In genomic region chr5:4295663-4296339, GRCh38 we compare ENCODE assay signal across 9 cellular contexts.
DNase-seq lines count a peak whose midpoint lies in the region; ATAC-seq, FAIRE-seq and TF ChIP-seq lines count a peak whose summit lies in the region.
"Had no signal": no experiment of that assay in that cellular context is flagged by ENCODE, and none has a peak within 500 bp of the region (broad histone marks: within the 10 kb centered on the region; RNA-seq: fewer than 3 reads in every experiment).

No MANE protein-coding gene starts in this region.

- H3K4me3 ChIP-seq in Peyer's patch (no peak overlapping the region), right cardiac atrium (ENCODE audit: low read length) (no peak overlapping the region), small intestine (ENCODE audit: low read depth in 1 of 2, low read length in 2 of 2) (no peak overlapping the region)

- H3K27ac ChIP-seq in Peyer's patch (no peak overlapping the region), right cardiac atrium (ENCODE audit: low read length) (no peak overlapping the region), small intestine (ENCODE audit: low read depth in 1 of 2, low read length in 1 of 2) (no peak overlapping the region)

- peak in 4 of 6 experiments; percentile 19 to 66 (median 53) for TF ChIP-seq CTCF in Peyer's patch (IDR thresholded peaks at IDR 0.05)

- H3K9me3 ChIP-seq in Peyer's patch (no peaks in the 10 kb centered on the region), right cardiac atrium (ENCODE audit: control insufficient read depth, low read length) (no peaks in the 10 kb centered on the region), small intestine (ENCODE audit: control insufficient read depth, low read depth) (no peaks in the 10 kb centered on the region)

- DNase-seq in DMS 273 (lab: John Stamatoyannopoulos, UW; ENCODE audit: unreplicated experiment) (peak; percentile 9), DMS 273 treated with DMSO at 0.1 percent for 48 hours (lab: John Stamatoyannopoulos, UW) (no peak), Peyer's patch (no peak), right cardiac atrium (peak; percentile 17 to 46 (median 36)), small intestine (peak; percentile 9), activated gamma-delta T cell (lab: John Stamatoyannopoulos, UW) (no peak)
- no peak for DNase-seq in activated CD8-positive, alpha-beta memory T cell treated with anti-CD3 and anti-CD28 coated beads, Interleukin-2, amount 10 ng/mL, durations not matched to agents 7 days and 5 days
- DNase-seq: activated naive CD4-positive, alpha-beta T cell had no signal

- H3K4me1 Mint-ChIP-seq in activated CD8-positive, alpha-beta memory T cell treated with anti-CD3 and anti-CD28 coated beads, Interleukin-2, amount 10 ng/mL, durations not matched to agents 7 days and 5 days = no peaks in the 10 kb centered on the region

- no peaks in the 10 kb centered on the region for H3K4me1 ChIP-seq in Peyer's patch
- H3K4me1 ChIP-seq in right cardiac atrium (ENCODE audit: control insufficient read depth, insufficient read depth, low read length) = no peaks in the 10 kb centered on the region
- no peaks in the 10 kb centered on the region for H3K4me1 ChIP-seq in small intestine (ENCODE audit: control insufficient read depth in 2 of 2, insufficient read depth in 1 of 2, low read depth in 1 of 2, low read length in 1 of 2)

- H3K9me3 Mint-ChIP-seq in activated CD8-positive, alpha-beta memory T cell treated with anti-CD3 and anti-CD28 coated beads, Interleukin-2, amount 10 ng/mL, durations not matched to agents 7 days and 5 days (ENCODE audit: low read depth) = peaks cover 2% of the 10 kb centered on the region

- intact Hi-C loops in right cardiac atrium (cut with DNase I) = no loop called here

- no peaks in the 10 kb centered on the region for H3K27me3 ChIP-seq in Peyer's patch
- no peaks in the 10 kb centered on the region for H3K27me3 ChIP-seq in right cardiac atrium (ENCODE audit: control insufficient read depth, insufficient read depth)
- no peaks in the 10 kb centered on the region for H3K27me3 ChIP-seq in small intestine (ENCODE audit: control insufficient read depth in 2 of 2, insufficient read depth in 2 of 2, low read length in 2 of 2)

- no peak overlapping the region for H3K27ac Mint-ChIP-seq in activated CD8-positive, alpha-beta memory T cell treated with anti-CD3 and anti-CD28 coated beads, Interleukin-2, amount 10 ng/mL, durations not matched to agents 7 days and 5 days

- 26% methylated on average over 13 of the region's 13 CpGs for WGBS in right cardiac atrium
- 32 to 39% (median 39%) methylated on average over 13 of the region's 13 CpGs for WGBS in small intestine, 3 donors

- CTCF ChIA-PET in activated CD8-positive, alpha-beta memory T cell treated with anti-CD3 and anti-CD28 coated beads, Interleukin-2, amount 10 ng/mL, durations not matched to agents 7 days and 5 days (lab: Charles Lee) = no interaction called here

- H3K4me3 Mint-ChIP-seq in activated CD8-positive, alpha-beta memory T cell treated with anti-CD3 and anti-CD28 coated beads, Interleukin-2, amount 10 ng/mL, durations not matched to agents 7 days and 5 days = no peak overlapping the region

- ATAC-seq in right cardiac atrium (peak in 1 of 2 donors; percentile 41), HG02798 (IDR thresholded peaks at IDR 0.05; ENCODE audit: poor library complexity, unreplicated experiment) (no peak)
- no peak for ATAC-seq in activated CD8-positive, alpha-beta memory T cell treated with anti-CD3 and anti-CD28 coated beads, Interleukin-2, amount 10 ng/mL, durations not matched to agents 7 days and 5 days

- no peaks in the 10 kb centered on the region for H3K36me3 ChIP-seq in Peyer's patch
- no peaks in the 10 kb centered on the region for H3K36me3 ChIP-seq in small intestine (ENCODE audit: control insufficient read depth in 2 of 2, insufficient read depth in 2 of 2, low read length in 2 of 2)

- no peaks in the 10 kb centered on the region for H3K36me3 Mint-ChIP-seq in activated CD8-positive, alpha-beta memory T cell treated with anti-CD3 and anti-CD28 coated beads, Interleukin-2, amount 10 ng/mL, durations not matched to agents 7 days and 5 days

- no peaks in the 10 kb centered on the region for H3K27me3 Mint-ChIP-seq in activated CD8-positive, alpha-beta memory T cell treated with anti-CD3 and anti-CD28 coated beads, Interleukin-2, amount 10 ng/mL, durations not matched to agents 7 days and 5 days

- no peak for TF ChIP-seq POLR2A in Peyer's patch (IDR thresholded peaks at IDR 0.05)

- FAIRE-seq in small intestine (lab: Jason Lieb, UNC) = no peak

Comparison
In these comparisons a context has a peak if more than half of its experiments do, and no peak if none do; other contexts are left out.
1. DNase-seq: peak in DMS 273 (single experiment), right cardiac atrium (3 of 3) and small intestine (single experiment); none in DMS 273 treated with DMSO at 0.1 percent for 48 hours (single experiment), Peyer's patch (0 of 3), activated CD8-positive, alpha-beta memory T cell treated with anti-CD3 and anti-CD28 coated beads, Interleukin-2, amount 10 ng/mL, durations not matched to agents 7 days and 5 days (single experiment) and activated gamma-delta T cell (single experiment).